Comparison of ENCODE assay signal across 1 cellular context in genomic region chr2:187529248-187529976, GRCh38.
A peak's percentile ranks its signal among the peaks of the same experiment; 100 is the strongest.
TF ChIP-seq lines count a peak whose summit lies in the region.

No MANE protein-coding gene starts in this region.

TF ChIP-seq in HepG2, 621 proteins besides CTCF, POLR2A, EP300 and RAD21 (continued from another document):
- TF ChIP-seq, protein P1, sequence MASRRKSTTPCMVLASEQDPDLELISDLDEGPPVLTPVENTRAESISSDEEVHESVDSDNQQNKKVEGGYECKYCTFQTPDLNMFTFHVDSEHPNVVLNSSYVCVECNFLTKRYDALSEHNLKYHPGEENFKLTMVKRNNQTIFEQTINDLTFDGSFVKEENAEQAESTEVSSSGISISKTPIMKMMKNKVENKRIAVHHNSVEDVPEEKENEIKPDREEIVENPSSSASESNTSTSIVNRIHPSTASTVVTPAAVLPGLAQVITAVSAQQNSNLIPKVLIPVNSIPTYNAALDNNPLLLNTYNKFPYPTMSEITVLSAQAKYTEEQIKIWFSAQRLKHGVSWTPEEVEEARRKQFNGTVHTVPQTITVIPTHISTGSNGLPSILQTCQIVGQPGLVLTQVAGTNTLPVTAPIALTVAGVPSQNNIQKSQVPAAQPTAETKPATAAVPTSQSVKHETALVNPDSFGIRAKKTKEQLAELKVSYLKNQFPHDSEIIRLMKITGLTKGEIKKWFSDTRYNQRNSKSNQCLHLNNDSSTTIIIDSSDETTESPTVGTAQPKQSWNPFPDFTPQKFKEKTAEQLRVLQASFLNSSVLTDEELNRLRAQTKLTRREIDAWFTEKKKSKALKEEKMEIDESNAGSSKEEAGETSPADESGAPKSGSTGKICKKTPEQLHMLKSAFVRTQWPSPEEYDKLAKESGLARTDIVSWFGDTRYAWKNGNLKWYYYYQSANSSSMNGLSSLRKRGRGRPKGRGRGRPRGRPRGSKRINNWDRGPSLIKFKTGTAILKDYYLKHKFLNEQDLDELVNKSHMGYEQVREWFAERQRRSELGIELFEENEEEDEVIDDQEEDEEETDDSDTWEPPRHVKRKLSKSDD (CRISPR knock-in tag; IDR thresholded peaks at IDR 0.05; ENCODE audit: low read depth): no peak
- TF ChIP-seq ADNP (CRISPR knock-in tag; IDR thresholded peaks at IDR 0.05) (no peak), MNT (IDR thresholded peaks at IDR 0.05) (no peak), ZNF605 (CRISPR knock-in tag; IDR thresholded peaks at IDR 0.05) (no peak), MTA3 (CRISPR knock-in tag; IDR thresholded peaks at IDR 0.05) (no peak), ZNF772 (CRISPR knock-in tag; IDR thresholded peaks at IDR 0.05) (0 out of 2 replicates have a peak, but pooled peaks have one; percentile 22), ZNF704 (CRISPR knock-in tag; IDR thresholded peaks at IDR 0.05; ENCODE audit: borderline replicate concordance) (no peak), ZNF407 (CRISPR knock-in tag; IDR thresholded peaks at IDR 0.05; ENCODE audit: not compliant biosample characterization) (no peak), KMT2A (CRISPR knock-in tag; IDR thresholded peaks at IDR 0.05) (peak; percentile 15; the same call in 1 of the 2 replicates), ZNF33B (CRISPR knock-in tag; IDR thresholded peaks at IDR 0.05) (no peak)
- TF ChIP-seq, protein P2, sequence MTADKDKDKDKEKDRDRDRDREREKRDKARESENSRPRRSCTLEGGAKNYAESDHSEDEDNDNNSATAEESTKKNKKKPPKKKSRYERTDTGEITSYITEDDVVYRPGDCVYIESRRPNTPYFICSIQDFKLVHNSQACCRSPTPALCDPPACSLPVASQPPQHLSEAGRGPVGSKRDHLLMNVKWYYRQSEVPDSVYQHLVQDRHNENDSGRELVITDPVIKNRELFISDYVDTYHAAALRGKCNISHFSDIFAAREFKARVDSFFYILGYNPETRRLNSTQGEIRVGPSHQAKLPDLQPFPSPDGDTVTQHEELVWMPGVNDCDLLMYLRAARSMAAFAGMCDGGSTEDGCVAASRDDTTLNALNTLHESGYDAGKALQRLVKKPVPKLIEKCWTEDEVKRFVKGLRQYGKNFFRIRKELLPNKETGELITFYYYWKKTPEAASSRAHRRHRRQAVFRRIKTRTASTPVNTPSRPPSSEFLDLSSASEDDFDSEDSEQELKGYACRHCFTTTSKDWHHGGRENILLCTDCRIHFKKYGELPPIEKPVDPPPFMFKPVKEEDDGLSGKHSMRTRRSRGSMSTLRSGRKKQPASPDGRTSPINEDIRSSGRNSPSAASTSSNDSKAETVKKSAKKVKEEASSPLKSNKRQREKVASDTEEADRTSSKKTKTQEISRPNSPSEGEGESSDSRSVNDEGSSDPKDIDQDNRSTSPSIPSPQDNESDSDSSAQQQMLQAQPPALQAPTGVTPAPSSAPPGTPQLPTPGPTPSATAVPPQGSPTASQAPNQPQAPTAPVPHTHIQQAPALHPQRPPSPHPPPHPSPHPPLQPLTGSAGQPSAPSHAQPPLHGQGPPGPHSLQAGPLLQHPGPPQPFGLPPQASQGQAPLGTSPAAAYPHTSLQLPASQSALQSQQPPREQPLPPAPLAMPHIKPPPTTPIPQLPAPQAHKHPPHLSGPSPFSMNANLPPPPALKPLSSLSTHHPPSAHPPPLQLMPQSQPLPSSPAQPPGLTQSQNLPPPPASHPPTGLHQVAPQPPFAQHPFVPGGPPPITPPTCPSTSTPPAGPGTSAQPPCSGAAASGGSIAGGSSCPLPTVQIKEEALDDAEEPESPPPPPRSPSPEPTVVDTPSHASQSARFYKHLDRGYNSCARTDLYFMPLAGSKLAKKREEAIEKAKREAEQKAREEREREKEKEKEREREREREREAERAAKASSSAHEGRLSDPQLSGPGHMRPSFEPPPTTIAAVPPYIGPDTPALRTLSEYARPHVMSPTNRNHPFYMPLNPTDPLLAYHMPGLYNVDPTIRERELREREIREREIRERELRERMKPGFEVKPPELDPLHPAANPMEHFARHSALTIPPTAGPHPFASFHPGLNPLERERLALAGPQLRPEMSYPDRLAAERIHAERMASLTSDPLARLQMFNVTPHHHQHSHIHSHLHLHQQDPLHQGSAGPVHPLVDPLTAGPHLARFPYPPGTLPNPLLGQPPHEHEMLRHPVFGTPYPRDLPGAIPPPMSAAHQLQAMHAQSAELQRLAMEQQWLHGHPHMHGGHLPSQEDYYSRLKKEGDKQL (CRISPR knock-in tag; IDR thresholded peaks at IDR 0.05; ENCODE audit: low read depth): 0 out of 2 replicates have a peak, but pooled peaks have one; percentile 14
- TF ChIP-seq, protein P3, sequence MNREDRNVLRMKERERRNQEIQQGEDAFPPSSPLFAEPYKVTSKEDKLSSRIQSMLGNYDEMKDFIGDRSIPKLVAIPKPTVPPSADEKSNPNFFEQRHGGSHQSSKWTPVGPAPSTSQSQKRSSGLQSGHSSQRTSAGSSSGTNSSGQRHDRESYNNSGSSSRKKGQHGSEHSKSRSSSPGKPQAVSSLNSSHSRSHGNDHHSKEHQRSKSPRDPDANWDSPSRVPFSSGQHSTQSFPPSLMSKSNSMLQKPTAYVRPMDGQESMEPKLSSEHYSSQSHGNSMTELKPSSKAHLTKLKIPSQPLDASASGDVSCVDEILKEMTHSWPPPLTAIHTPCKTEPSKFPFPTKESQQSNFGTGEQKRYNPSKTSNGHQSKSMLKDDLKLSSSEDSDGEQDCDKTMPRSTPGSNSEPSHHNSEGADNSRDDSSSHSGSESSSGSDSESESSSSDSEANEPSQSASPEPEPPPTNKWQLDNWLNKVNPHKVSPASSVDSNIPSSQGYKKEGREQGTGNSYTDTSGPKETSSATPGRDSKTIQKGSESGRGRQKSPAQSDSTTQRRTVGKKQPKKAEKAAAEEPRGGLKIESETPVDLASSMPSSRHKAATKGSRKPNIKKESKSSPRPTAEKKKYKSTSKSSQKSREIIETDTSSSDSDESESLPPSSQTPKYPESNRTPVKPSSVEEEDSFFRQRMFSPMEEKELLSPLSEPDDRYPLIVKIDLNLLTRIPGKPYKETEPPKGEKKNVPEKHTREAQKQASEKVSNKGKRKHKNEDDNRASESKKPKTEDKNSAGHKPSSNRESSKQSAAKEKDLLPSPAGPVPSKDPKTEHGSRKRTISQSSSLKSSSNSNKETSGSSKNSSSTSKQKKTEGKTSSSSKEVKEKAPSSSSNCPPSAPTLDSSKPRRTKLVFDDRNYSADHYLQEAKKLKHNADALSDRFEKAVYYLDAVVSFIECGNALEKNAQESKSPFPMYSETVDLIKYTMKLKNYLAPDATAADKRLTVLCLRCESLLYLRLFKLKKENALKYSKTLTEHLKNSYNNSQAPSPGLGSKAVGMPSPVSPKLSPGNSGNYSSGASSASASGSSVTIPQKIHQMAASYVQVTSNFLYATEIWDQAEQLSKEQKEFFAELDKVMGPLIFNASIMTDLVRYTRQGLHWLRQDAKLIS (CRISPR knock-in tag; IDR thresholded peaks at IDR 0.05): peak; percentile 40; the same call in 1 of the 2 replicates
